1 cellular context compared by ENCODE assay signal in the genomic region with DNA sequence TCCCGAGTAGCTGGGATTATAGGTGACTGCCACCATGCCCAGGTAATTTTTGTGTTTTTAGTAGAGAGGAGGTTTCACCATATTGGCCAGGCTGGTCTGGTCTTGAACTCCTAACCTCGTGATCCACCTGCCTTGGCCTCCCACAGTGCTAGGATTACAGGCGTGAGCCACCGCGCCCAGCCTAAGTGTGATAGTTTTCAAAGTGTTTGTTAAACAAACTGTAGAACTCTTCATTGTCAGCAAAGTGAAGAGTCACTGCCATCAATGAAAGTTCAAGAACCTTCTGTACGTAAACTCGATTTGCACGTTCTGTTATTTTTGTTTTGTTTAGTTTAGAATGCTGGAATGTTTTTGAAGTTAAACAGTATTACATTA.
TF ChIP-seq lines count a peak whose summit lies in the region.

No MANE protein-coding gene starts in this region.

TF ChIP-seq in HepG2, 621 proteins besides CTCF, POLR2A, EP300 and RAD21 (continued from another document and continues in another):
- TF ChIP-seq, protein P1, sequence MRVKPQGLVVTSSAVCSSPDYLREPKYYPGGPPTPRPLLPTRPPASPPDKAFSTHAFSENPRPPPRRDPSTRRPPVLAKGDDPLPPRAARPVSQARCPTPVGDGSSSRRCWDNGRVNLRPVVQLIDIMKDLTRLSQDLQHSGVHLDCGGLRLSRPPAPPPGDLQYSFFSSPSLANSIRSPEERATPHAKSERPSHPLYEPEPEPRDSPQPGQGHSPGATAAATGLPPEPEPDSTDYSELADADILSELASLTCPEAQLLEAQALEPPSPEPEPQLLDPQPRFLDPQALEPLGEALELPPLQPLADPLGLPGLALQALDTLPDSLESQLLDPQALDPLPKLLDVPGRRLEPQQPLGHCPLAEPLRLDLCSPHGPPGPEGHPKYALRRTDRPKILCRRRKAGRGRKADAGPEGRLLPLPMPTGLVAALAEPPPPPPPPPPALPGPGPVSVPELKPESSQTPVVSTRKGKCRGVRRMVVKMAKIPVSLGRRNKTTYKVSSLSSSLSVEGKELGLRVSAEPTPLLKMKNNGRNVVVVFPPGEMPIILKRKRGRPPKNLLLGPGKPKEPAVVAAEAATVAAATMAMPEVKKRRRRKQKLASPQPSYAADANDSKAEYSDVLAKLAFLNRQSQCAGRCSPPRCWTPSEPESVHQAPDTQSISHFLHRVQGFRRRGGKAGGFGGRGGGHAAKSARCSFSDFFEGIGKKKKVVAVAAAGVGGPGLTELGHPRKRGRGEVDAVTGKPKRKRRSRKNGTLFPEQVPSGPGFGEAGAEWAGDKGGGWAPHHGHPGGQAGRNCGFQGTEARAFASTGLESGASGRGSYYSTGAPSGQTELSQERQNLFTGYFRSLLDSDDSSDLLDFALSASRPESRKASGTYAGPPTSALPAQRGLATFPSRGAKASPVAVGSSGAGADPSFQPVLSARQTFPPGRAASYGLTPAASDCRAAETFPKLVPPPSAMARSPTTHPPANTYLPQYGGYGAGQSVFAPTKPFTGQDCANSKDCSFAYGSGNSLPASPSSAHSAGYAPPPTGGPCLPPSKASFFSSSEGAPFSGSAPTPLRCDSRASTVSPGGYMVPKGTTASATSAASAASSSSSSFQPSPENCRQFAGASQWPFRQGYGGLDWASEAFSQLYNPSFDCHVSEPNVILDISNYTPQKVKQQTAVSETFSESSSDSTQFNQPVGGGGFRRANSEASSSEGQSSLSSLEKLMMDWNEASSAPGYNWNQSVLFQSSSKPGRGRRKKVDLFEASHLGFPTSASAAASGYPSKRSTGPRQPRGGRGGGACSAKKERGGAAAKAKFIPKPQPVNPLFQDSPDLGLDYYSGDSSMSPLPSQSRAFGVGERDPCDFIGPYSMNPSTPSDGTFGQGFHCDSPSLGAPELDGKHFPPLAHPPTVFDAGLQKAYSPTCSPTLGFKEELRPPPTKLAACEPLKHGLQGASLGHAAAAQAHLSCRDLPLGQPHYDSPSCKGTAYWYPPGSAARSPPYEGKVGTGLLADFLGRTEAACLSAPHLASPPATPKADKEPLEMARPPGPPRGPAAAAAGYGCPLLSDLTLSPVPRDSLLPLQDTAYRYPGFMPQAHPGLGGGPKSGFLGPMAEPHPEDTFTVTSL (CRISPR knock-in tag; IDR thresholded peaks at IDR 0.05; ENCODE audit: borderline replicate concordance) = 0 out of 2 replicates have a peak, but pooled peaks have one; percentile 25
- TF ChIP-seq HNRNPLL (IDR thresholded peaks at IDR 0.05; ENCODE audit: low read depth, low read length, poor library complexity, severe bottlenecking) (no peak), FOXA3 (CRISPR knock-in tag; IDR thresholded peaks at IDR 0.05) (peak; percentile 82), MAFK (conservative IDR thresholded peaks at IDR 0.05 in 1 of 2, IDR thresholded peaks at IDR 0.05 in 1 of 2; ENCODE audit: low read length in 2 of 2) (no peak), ZNF12 (CRISPR knock-in tag; IDR thresholded peaks at IDR 0.05) (no peak), ZKSCAN1 (IDR thresholded peaks at IDR 0.05; ENCODE audit: low read length) (no peak), ZNF383 (CRISPR knock-in tag; IDR thresholded peaks at IDR 0.05; ENCODE audit: borderline replicate concordance) (no peak), TSC22D2 (CRISPR knock-in tag; IDR thresholded peaks at IDR 0.05; ENCODE audit: borderline replicate concordance) (no peak), ZNF232 (CRISPR knock-in tag; IDR thresholded peaks at IDR 0.05; ENCODE audit: borderline replicate concordance) (no peak), MLLT10 (CRISPR knock-in tag; IDR thresholded peaks at IDR 0.05) (no peak), ZNF567 (CRISPR knock-in tag; IDR thresholded peaks at IDR 0.05; ENCODE audit: borderline replicate concordance) (no peak), ZSCAN29 (CRISPR knock-in tag; conservative IDR thresholded peaks at IDR 0.05) (0 out of 2 replicates have a peak, but pooled peaks have one; percentile 64), NPAS2 (CRISPR knock-in tag; IDR thresholded peaks at IDR 0.05; ENCODE audit: borderline replicate concordance) (no peak), ZNF367 (CRISPR knock-in tag; IDR thresholded peaks at IDR 0.05; ENCODE audit: borderline replicate concordance) (no peak), ZSCAN12 (CRISPR knock-in tag; IDR thresholded peaks at IDR 0.05) (no peak), HHEX (CRISPR knock-in tag; IDR thresholded peaks at IDR 0.05) (peak; percentile 26; the same call in 1 of the 2 replicates), DNMT3B (CRISPR knock-in tag; conservative IDR thresholded peaks at IDR 0.05) (no peak), ARHGAP35 (CRISPR knock-in tag; IDR thresholded peaks at IDR 0.05; ENCODE audit: borderline replicate concordance) (no peak), DMAP1 (CRISPR knock-in tag; IDR thresholded peaks at IDR 0.05) (0 out of 2 replicates have a peak, but pooled peaks have one; percentile 4), ZNF317 (CRISPR knock-in tag; IDR thresholded peaks at IDR 0.05) (no peak; the same call in 1 of the 2 replicates), SIX4 (CRISPR knock-in tag; IDR thresholded peaks at IDR 0.05) (no peak), CREM (IDR thresholded peaks at IDR 0.05) (peak; percentile 60), CREM (CRISPR knock-in tag; IDR thresholded peaks at IDR 0.05) (no peak), ETV5 (CRISPR knock-in tag; IDR thresholded peaks at IDR 0.05; ENCODE audit: borderline replicate concordance) (no peak), ZBTB8A (CRISPR knock-in tag; IDR thresholded peaks at IDR 0.05; ENCODE audit: borderline replicate concordance, low read depth) (no peak), ZNF205 (CRISPR knock-in tag; IDR thresholded peaks at IDR 0.05) (no peak), FOXK2 (IDR thresholded peaks at IDR 0.05) (no peak), ZNF441 (CRISPR knock-in tag; IDR thresholded peaks at IDR 0.05; ENCODE audit: borderline replicate concordance) (no peak), U2AF2 (IDR thresholded peaks at IDR 0.05; ENCODE audit: low read depth, low read length) (no peak), HNRNPUL1 (IDR thresholded peaks at IDR 0.05; ENCODE audit: low read depth, low read length) (no peak), SUZ12 (IDR thresholded peaks at IDR 0.05; ENCODE audit: low read depth, low read length) (no peak), EEA1 (CRISPR knock-in tag; IDR thresholded peaks at IDR 0.05; ENCODE audit: borderline replicate concordance) (no peak), SRF (IDR thresholded peaks at IDR 0.05; ENCODE audit: low read depth, low read length) (no peak), ZNF549 (CRISPR knock-in tag; IDR thresholded peaks at IDR 0.05) (no peak), ZC3H4 (CRISPR knock-in tag; IDR thresholded peaks at IDR 0.05; ENCODE audit: borderline replicate concordance) (no peak), MAF1 (CRISPR knock-in tag; IDR thresholded peaks at IDR 0.05; ENCODE audit: borderline replicate concordance) (no peak)
- TF ChIP-seq, protein P2, sequence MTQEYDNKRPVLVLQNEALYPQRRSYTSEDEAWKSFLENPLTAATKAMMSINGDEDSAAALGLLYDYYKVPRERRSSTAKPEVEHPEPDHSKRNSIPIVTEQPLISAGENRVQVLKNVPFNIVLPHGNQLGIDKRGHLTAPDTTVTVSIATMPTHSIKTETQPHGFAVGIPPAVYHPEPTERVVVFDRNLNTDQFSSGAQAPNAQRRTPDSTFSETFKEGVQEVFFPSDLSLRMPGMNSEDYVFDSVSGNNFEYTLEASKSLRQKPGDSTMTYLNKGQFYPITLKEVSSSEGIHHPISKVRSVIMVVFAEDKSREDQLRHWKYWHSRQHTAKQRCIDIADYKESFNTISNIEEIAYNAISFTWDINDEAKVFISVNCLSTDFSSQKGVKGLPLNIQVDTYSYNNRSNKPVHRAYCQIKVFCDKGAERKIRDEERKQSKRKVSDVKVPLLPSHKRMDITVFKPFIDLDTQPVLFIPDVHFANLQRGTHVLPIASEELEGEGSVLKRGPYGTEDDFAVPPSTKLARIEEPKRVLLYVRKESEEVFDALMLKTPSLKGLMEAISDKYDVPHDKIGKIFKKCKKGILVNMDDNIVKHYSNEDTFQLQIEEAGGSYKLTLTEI (CRISPR knock-in tag; conservative IDR thresholded peaks at IDR 0.05) = no peak
- TF ChIP-seq, protein P3, sequence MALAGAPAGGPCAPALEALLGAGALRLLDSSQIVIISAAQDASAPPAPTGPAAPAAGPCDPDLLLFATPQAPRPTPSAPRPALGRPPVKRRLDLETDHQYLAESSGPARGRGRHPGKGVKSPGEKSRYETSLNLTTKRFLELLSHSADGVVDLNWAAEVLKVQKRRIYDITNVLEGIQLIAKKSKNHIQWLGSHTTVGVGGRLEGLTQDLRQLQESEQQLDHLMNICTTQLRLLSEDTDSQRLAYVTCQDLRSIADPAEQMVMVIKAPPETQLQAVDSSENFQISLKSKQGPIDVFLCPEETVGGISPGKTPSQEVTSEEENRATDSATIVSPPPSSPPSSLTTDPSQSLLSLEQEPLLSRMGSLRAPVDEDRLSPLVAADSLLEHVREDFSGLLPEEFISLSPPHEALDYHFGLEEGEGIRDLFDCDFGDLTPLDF (CRISPR knock-in tag; IDR thresholded peaks at IDR 0.05) = no peak
- TF ChIP-seq, protein P4, sequence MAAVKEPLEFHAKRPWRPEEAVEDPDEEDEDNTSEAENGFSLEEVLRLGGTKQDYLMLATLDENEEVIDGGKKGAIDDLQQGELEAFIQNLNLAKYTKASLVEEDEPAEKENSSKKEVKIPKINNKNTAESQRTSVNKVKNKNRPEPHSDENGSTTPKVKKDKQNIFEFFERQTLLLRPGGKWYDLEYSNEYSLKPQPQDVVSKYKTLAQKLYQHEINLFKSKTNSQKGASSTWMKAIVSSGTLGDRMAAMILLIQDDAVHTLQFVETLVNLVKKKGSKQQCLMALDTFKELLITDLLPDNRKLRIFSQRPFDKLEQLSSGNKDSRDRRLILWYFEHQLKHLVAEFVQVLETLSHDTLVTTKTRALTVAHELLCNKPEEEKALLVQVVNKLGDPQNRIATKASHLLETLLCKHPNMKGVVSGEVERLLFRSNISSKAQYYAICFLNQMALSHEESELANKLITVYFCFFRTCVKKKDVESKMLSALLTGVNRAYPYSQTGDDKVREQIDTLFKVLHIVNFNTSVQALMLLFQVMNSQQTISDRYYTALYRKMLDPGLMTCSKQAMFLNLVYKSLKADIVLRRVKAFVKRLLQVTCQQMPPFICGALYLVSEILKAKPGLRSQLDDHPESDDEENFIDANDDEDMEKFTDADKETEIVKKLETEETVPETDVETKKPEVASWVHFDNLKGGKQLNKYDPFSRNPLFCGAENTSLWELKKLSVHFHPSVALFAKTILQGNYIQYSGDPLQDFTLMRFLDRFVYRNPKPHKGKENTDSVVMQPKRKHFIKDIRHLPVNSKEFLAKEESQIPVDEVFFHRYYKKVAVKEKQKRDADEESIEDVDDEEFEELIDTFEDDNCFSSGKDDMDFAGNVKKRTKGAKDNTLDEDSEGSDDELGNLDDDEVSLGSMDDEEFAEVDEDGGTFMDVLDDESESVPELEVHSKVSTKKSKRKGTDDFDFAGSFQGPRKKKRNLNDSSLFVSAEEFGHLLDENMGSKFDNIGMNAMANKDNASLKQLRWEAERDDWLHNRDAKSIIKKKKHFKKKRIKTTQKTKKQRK (IDR thresholded peaks at IDR 0.05; ENCODE audit: low read length) = no peak
- TF ChIP-seq, protein P5, sequence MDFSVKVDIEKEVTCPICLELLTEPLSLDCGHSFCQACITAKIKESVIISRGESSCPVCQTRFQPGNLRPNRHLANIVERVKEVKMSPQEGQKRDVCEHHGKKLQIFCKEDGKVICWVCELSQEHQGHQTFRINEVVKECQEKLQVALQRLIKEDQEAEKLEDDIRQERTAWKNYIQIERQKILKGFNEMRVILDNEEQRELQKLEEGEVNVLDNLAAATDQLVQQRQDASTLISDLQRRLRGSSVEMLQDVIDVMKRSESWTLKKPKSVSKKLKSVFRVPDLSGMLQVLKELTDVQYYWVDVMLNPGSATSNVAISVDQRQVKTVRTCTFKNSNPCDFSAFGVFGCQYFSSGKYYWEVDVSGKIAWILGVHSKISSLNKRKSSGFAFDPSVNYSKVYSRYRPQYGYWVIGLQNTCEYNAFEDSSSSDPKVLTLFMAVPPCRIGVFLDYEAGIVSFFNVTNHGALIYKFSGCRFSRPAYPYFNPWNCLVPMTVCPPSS (IDR thresholded peaks at IDR 0.05) = no peak
- TF ChIP-seq, protein P6, sequence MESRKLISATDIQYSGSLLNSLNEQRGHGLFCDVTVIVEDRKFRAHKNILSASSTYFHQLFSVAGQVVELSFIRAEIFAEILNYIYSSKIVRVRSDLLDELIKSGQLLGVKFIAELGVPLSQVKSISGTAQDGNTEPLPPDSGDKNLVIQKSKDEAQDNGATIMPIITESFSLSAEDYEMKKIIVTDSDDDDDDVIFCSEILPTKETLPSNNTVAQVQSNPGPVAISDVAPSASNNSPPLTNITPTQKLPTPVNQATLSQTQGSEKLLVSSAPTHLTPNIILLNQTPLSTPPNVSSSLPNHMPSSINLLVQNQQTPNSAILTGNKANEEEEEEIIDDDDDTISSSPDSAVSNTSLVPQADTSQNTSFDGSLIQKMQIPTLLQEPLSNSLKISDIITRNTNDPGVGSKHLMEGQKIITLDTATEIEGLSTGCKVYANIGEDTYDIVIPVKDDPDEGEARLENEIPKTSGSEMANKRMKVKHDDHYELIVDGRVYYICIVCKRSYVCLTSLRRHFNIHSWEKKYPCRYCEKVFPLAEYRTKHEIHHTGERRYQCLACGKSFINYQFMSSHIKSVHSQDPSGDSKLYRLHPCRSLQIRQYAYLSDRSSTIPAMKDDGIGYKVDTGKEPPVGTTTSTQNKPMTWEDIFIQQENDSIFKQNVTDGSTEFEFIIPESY (CRISPR knock-in tag; IDR thresholded peaks at IDR 0.05) = no peak
- TF ChIP-seq, protein P7, sequence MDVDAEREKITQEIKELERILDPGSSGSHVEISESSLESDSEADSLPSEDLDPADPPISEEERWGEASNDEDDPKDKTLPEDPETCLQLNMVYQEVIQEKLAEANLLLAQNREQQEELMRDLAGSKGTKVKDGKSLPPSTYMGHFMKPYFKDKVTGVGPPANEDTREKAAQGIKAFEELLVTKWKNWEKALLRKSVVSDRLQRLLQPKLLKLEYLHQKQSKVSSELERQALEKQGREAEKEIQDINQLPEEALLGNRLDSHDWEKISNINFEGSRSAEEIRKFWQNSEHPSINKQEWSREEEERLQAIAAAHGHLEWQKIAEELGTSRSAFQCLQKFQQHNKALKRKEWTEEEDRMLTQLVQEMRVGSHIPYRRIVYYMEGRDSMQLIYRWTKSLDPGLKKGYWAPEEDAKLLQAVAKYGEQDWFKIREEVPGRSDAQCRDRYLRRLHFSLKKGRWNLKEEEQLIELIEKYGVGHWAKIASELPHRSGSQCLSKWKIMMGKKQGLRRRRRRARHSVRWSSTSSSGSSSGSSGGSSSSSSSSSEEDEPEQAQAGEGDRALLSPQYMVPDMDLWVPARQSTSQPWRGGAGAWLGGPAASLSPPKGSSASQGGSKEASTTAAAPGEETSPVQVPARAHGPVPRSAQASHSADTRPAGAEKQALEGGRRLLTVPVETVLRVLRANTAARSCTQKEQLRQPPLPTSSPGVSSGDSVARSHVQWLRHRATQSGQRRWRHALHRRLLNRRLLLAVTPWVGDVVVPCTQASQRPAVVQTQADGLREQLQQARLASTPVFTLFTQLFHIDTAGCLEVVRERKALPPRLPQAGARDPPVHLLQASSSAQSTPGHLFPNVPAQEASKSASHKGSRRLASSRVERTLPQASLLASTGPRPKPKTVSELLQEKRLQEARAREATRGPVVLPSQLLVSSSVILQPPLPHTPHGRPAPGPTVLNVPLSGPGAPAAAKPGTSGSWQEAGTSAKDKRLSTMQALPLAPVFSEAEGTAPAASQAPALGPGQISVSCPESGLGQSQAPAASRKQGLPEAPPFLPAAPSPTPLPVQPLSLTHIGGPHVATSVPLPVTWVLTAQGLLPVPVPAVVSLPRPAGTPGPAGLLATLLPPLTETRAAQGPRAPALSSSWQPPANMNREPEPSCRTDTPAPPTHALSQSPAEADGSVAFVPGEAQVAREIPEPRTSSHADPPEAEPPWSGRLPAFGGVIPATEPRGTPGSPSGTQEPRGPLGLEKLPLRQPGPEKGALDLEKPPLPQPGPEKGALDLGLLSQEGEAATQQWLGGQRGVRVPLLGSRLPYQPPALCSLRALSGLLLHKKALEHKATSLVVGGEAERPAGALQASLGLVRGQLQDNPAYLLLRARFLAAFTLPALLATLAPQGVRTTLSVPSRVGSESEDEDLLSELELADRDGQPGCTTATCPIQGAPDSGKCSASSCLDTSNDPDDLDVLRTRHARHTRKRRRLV (CRISPR knock-in tag; IDR thresholded peaks at IDR 0.05) = 0 out of 2 replicates have a peak, but pooled peaks have one; percentile 28
